24 cellular contexts compared by ENCODE assay signal in genomic region chr15:31848621-31849020, GRCh38.
"Had no signal": no experiment of that assay in that cellular context is flagged by ENCODE, and none has a peak within 500 bp of the region (broad histone marks: within the 10 kb centered on the region; RNA-seq: fewer than 3 reads in every experiment).

No MANE protein-coding gene starts in this region.

- H3K27me3 ChIP-seq: brain microvascular endothelial cell had no signal

- DNase-seq: activated CD4-positive, alpha-beta memory T cell treated with anti-CD3 and anti-CD28 coated beads, Interleukin-2, amount 10 ng/mL, durations not matched to agents 7 days and 5 days; activated CD4-positive, alpha-beta T cell treated with anti-CD3 and anti-CD28 coated beads for 1 hour; activated CD4-positive, alpha-beta T cell treated with anti-CD3 and anti-CD28 coated beads for 4 hours; activated CD4-positive, alpha-beta T cell treated with anti-CD3 and anti-CD28 coated beads, Interleukin-2, amount 10 ng/mL, durations not matched to agents 7 days and 5 days; activated CD4-positive, alpha-beta T cell treated with anti-CD3 and anti-CD28 coated beads, Interleukin-2, amount 50 U/mL, for 4 hours; activated CD8-positive, alpha-beta memory T cell treated with anti-CD3 and anti-CD28 coated beads, Interleukin-2, amount 50 U/mL, for 48 hours; activated gamma-delta T cell; activated naive CD4-positive, alpha-beta T cell; activated naive CD4-positive, alpha-beta T cell treated with anti-CD3 and anti-CD28 coated beads, Interleukin-2, amount 10 ng/mL, durations not matched to agents 7 days and 5 days; activated naive CD8-positive, alpha-beta T cell treated with anti-CD3 and anti-CD28 coated beads, Interleukin-2, amount 10 ng/mL, durations not matched to agents 7 days and 5 days; activated T-cell treated with anti-CD3 and anti-CD28 coated beads for 4 hours; activated T-cell treated with anti-CD3 and anti-CD28 coated beads, Interleukin-2, amount 50 U/mL, for 24 hours; activated T-cell treated with anti-CD3 and anti-CD28 coated beads, Interleukin-2, amount 50 U/mL, for 72 hours; anterior cingulate cortex; brain microvascular endothelial cell; cortex of kidney; dermis blood vessel endothelial cell; effector CD8-positive, alpha-beta T cell; foreskin fibroblast; T-helper 2 cell had no signal

- H3K27ac ChIP-seq: brain microvascular endothelial cell, epithelial cell of prostate, VCaP had no signal

- H3K36me3 ChIP-seq: brain microvascular endothelial cell had no signal

- ATAC-seq: activated naive CD4-positive, alpha-beta T cell treated with anti-CD3 and anti-CD28 coated beads, Interleukin-2, amount 50 U/mL, for 72 hours; activated T-cell treated with anti-CD3 and anti-CD28 coated beads, Interleukin-2, amount 50 U/mL, for 72 hours; WTC11 had no signal
